Comparison of ENCODE assay signal across 6 cellular contexts in genomic region chr6:138734585-138734984, GRCh38.
"Had no signal": no experiment of that assay in that cellular context is flagged by ENCODE, and none has a peak within 500 bp of the region (broad histone marks: within the 10 kb centered on the region; RNA-seq: fewer than 3 reads in every experiment).

No MANE protein-coding gene starts in this region.

- DNase-seq: GM23248, GOT3, H7, HCEC 1CT, KG1 had no signal

- H3K27ac ChIP-seq: GM23248, HL-60 had no signal

- H3K9ac ChIP-seq: GM23248 had no signal

- H2AFZ ChIP-seq: GM23248 had no signal

- H3K4me3 ChIP-seq: GM23248 had no signal
